8 cellular contexts compared by ENCODE assay signal in the genomic region with DNA sequence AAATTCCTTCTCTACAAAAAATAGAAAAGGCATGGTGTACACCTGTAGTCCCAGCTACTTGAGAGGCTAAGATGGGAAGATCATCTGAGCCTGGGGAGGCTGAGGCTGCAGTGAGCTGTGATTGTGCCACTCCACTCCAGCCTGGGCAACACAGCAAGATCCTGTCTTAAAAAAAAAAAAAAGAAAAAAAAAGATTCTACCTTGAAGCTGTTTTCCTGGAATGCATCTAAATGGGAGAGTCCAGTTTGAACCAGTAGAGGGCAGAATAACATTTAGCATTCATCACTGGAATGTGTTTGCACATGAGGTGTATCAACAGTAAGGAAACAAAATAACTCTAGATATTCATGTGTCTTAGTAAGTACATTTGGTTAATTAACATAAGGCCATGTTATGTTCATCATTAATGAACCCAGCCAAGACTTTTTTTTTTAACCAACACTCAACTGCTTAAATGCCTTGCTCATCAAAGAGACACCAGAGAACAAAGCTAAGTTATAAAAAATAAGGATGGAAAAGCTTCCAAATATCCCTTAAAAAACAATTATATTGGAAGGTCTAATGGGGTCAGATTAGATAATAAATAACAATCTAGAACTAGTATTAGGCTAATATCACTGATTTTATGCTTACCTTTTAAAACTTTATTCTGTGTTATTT. TPM values are rescaled to one million over a fixed set of nuclear protein-coding genes. Genes with fewer than 3 reads are reported as not detected.
DNase-seq lines count a peak whose midpoint lies in the region; ATAC-seq and TF ChIP-seq lines count a peak whose summit lies in the region.

No MANE protein-coding gene starts in this region.

- H2AFZ ChIP-seq in OCI-LY1 (ENCODE audit: low read length) (no peak overlapping the region), neural progenitor cell (replicated peaks) (no peak overlapping the region)

- H3K9ac ChIP-seq in OCI-LY1 (ENCODE audit: low read length): no peak overlapping the region
- no peak overlapping the region for H3K9ac ChIP-seq in neural progenitor cell

- no peaks in the 10 kb centered on the region for H3K27me3 ChIP-seq in OCI-LY1 (ENCODE audit: insufficient read depth, low read length)
- H3K27me3 ChIP-seq in neural progenitor cell: no peaks in the 10 kb centered on the region

- H3K9me3 Mint-ChIP-seq in HFFc6: peaks cover 14% of the 10 kb centered on the region; the same call in 1 of the 2 replicates
- no peaks in the 10 kb centered on the region for H3K9me3 Mint-ChIP-seq in endothelial cell (ENCODE audit: unreplicated experiment)
- H3K9me3 Mint-ChIP-seq in neural progenitor cell: peaks cover 19% of the 10 kb centered on the region
- H3K9me3 Mint-ChIP-seq in stimulated activated memory B cell treated with anti-CD40 and anti-IgM and Interleukin-4, amounts not matched to agents 10 μg/mL and 1 μg/mL and 100 μg/mL, for 72 hours: peaks cover 10% of the 10 kb centered on the region

- no peaks in the 10 kb centered on the region for H3K9me2 ChIP-seq in OCI-LY1 (ENCODE audit: low read depth, low read length)

- H3K27ac Mint-ChIP-seq in HFFc6: no peak overlapping the region
- H3K27ac Mint-ChIP-seq in endothelial cell (ENCODE audit: unreplicated experiment): no peak overlapping the region
- H3K27ac Mint-ChIP-seq in neural progenitor cell: no peak overlapping the region
- H3K27ac Mint-ChIP-seq in stimulated activated memory B cell treated with anti-CD40 and anti-IgM and Interleukin-4, amounts not matched to agents 10 μg/mL and 1 μg/mL and 100 μg/mL, for 72 hours: no peak overlapping the region

- H3K79me2 ChIP-seq in OCI-LY1 (ENCODE audit: insufficient read depth, low read length) (no peaks in the 10 kb centered on the region), neural progenitor cell (ENCODE audit: low read depth) (no peaks in the 10 kb centered on the region)

- H3K4me3 ChIP-seq in OCI-LY1 (ENCODE audit: low read depth, low read length, poor library complexity, severe bottlenecking): no peak overlapping the region
- no peak overlapping the region for H3K4me3 ChIP-seq in neural progenitor cell

- H3K27me3 Mint-ChIP-seq in HFFc6 (ENCODE audit: insufficient read depth): no peaks in the 10 kb centered on the region; the same call in 1 of the 2 replicates
- no peaks in the 10 kb centered on the region for H3K27me3 Mint-ChIP-seq in endothelial cell (ENCODE audit: unreplicated experiment)
- no peaks in the 10 kb centered on the region for H3K27me3 Mint-ChIP-seq in neural progenitor cell (ENCODE audit: insufficient read depth, low read depth)
- peaks cover 42% of the 10 kb centered on the region for H3K27me3 Mint-ChIP-seq in stimulated activated memory B cell treated with anti-CD40 and anti-IgM and Interleukin-4, amounts not matched to agents 10 μg/mL and 1 μg/mL and 100 μg/mL, for 72 hours

- H3K4me3 Mint-ChIP-seq in HFFc6 (no peak overlapping the region), endothelial cell (ENCODE audit: unreplicated experiment) (no peak overlapping the region), neural progenitor cell (no peak overlapping the region)
- no peak overlapping the region for H3K4me3 Mint-ChIP-seq in stimulated activated memory B cell treated with anti-CD40 and anti-IgM and Interleukin-4, amounts not matched to agents 10 μg/mL and 1 μg/mL and 100 μg/mL, for 72 hours

- no peak for ATAC-seq in stimulated activated memory B cell treated with anti-CD40 and anti-IgM and Interleukin-4, amounts not matched to agents 10 μg/mL and 1 μg/mL and 100 μg/mL, for 72 hours

- no peaks in the 10 kb centered on the region for H3K36me3 ChIP-seq in OCI-LY1 (ENCODE audit: insufficient read depth, low read length)
- no peaks in the 10 kb centered on the region for H3K36me3 ChIP-seq in neural progenitor cell

- peaks cover 5% of the 10 kb centered on the region for H3K4me1 Mint-ChIP-seq in HFFc6 (ENCODE audit: low read depth)
- H3K4me1 Mint-ChIP-seq in endothelial cell (ENCODE audit: unreplicated experiment): no peaks in the 10 kb centered on the region
- no peaks in the 10 kb centered on the region for H3K4me1 Mint-ChIP-seq in neural progenitor cell
- no peaks in the 10 kb centered on the region for H3K4me1 Mint-ChIP-seq in stimulated activated memory B cell treated with anti-CD40 and anti-IgM and Interleukin-4, amounts not matched to agents 10 μg/mL and 1 μg/mL and 100 μg/mL, for 72 hours

- H3F3A ChIP-seq in OCI-LY1 (ENCODE audit: insufficient read depth, low read length): no peaks in the 10 kb centered on the region
- no peaks in the 10 kb centered on the region for H3F3A ChIP-seq in neural progenitor cell (ENCODE audit: low read depth)

- peak; percentile 30 for DNase-seq in stimulated activated CD4-positive, alpha-beta T cell treated with anti-CD3 and anti-CD28 coated beads, Interleukin-4, amount 100 ng/mL, for 24 hours
- no peak for DNase-seq in stimulated activated CD4-positive, alpha-beta T cell treated with anti-CD3 and anti-CD28 coated beads, Interleukin-4, amount 100 ng/mL, for 1 hour
- DNase-seq in HFFc6: peak; percentile 65
- DNase-seq in endothelial cell (ENCODE audit: low spot score): peak; percentile 43
- DNase-seq in neural progenitor cell (ENCODE audit: low spot score): peak; percentile 63
- no peak for DNase-seq in nucleus accumbens (lab: John Stamatoyannopoulos, UW)

- H3K27ac ChIP-seq in OCI-LY1 (ENCODE audit: low read depth, low read length, poor library complexity, severe bottlenecking) (no peak overlapping the region), neural progenitor cell (no peak overlapping the region)

- H3K36me3 Mint-ChIP-seq in HFFc6 (ENCODE audit: low read depth) (peaks cover 55% of the 10 kb centered on the region), endothelial cell (ENCODE audit: low read depth, unreplicated experiment) (no peaks in the 10 kb centered on the region), neural progenitor cell (no peaks in the 10 kb centered on the region)
- H3K36me3 Mint-ChIP-seq in stimulated activated memory B cell treated with anti-CD40 and anti-IgM and Interleukin-4, amounts not matched to agents 10 μg/mL and 1 μg/mL and 100 μg/mL, for 72 hours: peaks cover 4% of the 10 kb centered on the region

- H4K20me1 ChIP-seq in OCI-LY1 (ENCODE audit: insufficient read depth, low read length) (no peaks in the 10 kb centered on the region), neural progenitor cell (ENCODE audit: low read depth) (no peaks in the 10 kb centered on the region)

- H3K4me2 ChIP-seq in OCI-LY1 (ENCODE audit: low read length) (no peak overlapping the region), neural progenitor cell (no peak overlapping the region)

- H3K9me3 ChIP-seq in OCI-LY1 (ENCODE audit: low read length) (no peaks in the 10 kb centered on the region), neural progenitor cell (ENCODE audit: low read depth) (no peaks in the 10 kb centered on the region)

- H3K4me1 ChIP-seq in OCI-LY1 (ENCODE audit: insufficient read depth, low read length, severe bottlenecking) (no peaks in the 10 kb centered on the region), neural progenitor cell (no peaks in the 10 kb centered on the region)

- TF ChIP-seq CTCF in HFFc6 (IDR thresholded peaks at IDR 0.05) (peak; percentile 88), OCI-LY1 (IDR thresholded peaks at IDR 0.05; ENCODE audit: low read length) (peak; percentile 76), endothelial cell (IDR thresholded peaks at IDR 0.05; ENCODE audit: unreplicated experiment) (peak; percentile 79), neural progenitor cell (IDR thresholded peaks at IDR 0.05) (peak; percentile 79)

RNA-seq across cellular contexts. Expression of gene IFNE, which starts 16.1 kb away (rescaled TPM):
- total RNA-seq in HFFc6 (2021; fragmentation: NEBNext Ultra II Directional; extraction: Animal tissue kit (Norgen Biotek cat#: 25700)): 1 to 10 TPM in 3 of 6 experiments, under 1 TPM in 3; 0.74 to 2.3 (median 0.93) TPM
- total RNA-seq in endothelial cell (ENCODE audit: unreplicated experiment) (not detected), neural progenitor cell (ENCODE audit: low replicate concordance) (0.12 TPM in 1 of 2 replicates, not detected in the other)

RNA-seq across cellular contexts. Expression of gene IFNA1, which starts 25.8 kb away (rescaled TPM):
- not detected for total RNA-seq in HFFc6 (2021; fragmentation: NEBNext Ultra II Directional; extraction: Animal tissue kit (Norgen Biotek cat#: 25700))
- total RNA-seq in endothelial cell (ENCODE audit: unreplicated experiment): not detected
- not detected in 2 replicates for total RNA-seq in neural progenitor cell (ENCODE audit: low replicate concordance)

RNA-seq across cellular contexts. Expression of gene IFNA8, which starts 57.1 kb away (rescaled TPM):
- not detected for total RNA-seq in HFFc6 (2021; fragmentation: NEBNext Ultra II Directional; extraction: Animal tissue kit (Norgen Biotek cat#: 25700))
- total RNA-seq in endothelial cell (ENCODE audit: unreplicated experiment) (not detected), neural progenitor cell (ENCODE audit: low replicate concordance) (not detected in 2 replicates)

Comparison
In these comparisons a context has a peak if more than half of its experiments do, and no peak if none do; other contexts are left out.
1. DNase-seq: peak in stimulated activated CD4-positive, alpha-beta T cell treated with anti-CD3 and anti-CD28 coated beads, Interleukin-4, amount 100 ng/mL, for 24 hours (single experiment), HFFc6 (single experiment), endothelial cell (single experiment) and neural progenitor cell (single experiment); none in stimulated activated CD4-positive, alpha-beta T cell treated with anti-CD3 and anti-CD28 coated beads, Interleukin-4, amount 100 ng/mL, for 1 hour (single experiment) and nucleus accumbens (0 of 56).
2. Peak in every context shown above with its lines, with median percentiles within 50 percentile points of each other: CTCF ChIP-seq.